ENCODE assay signal across 1 cellular context in the genomic region with DNA sequence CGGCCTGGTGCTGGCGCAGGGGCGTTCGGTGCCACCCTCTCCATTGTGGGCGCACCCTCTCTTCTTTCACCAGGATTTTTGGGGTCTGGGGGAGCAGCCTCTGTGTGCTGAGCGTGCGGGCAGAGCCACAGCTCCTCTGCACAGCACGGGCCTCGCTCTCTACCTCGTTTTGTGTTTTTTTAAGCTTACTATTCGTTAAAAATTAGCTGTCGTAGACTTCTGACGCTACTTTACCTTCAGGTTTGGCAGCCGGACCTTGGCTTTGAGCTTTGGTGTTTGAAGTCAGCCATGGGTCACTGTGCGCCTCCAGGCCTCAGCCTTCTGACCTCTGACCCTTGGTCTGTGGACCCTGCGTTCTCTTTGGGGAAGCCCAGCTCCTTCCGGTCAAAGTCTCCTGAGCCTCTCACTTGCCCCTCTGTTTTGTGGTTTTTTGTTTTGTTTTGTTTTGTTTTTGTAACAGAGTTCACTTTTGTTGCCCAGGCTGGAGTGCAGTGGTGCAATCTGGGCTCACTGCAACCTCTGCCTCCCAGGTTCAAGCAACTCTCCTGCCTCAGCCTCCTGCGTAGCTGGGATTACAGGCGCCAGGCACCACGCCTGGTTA.
TF ChIP-seq lines count a peak whose summit lies in the region.

No MANE protein-coding gene starts in this region.

TF ChIP-seq in HepG2, 621 proteins besides CTCF, POLR2A, EP300 and RAD21 (continued from another document and continues in another):
- TF ChIP-seq MXD1 (CRISPR knock-in tag; IDR thresholded peaks at IDR 0.05) (0 out of 2 replicates have a peak, but pooled peaks have one; percentile 46), ZSCAN22 (CRISPR knock-in tag; IDR thresholded peaks at IDR 0.05) (no peak), LBX2 (CRISPR knock-in tag; IDR thresholded peaks at IDR 0.05; ENCODE audit: borderline replicate concordance) (no peak), SNRNP70 (IDR thresholded peaks at IDR 0.05; ENCODE audit: low read depth, low read length) (no peak), NFE2L1 (CRISPR knock-in tag; IDR thresholded peaks at IDR 0.05; ENCODE audit: borderline replicate concordance) (no peak), ZNF547 (CRISPR knock-in tag; IDR thresholded peaks at IDR 0.05) (no peak), ZNF296 (CRISPR knock-in tag; conservative IDR thresholded peaks at IDR 0.05) (no peak), ATF6 (CRISPR knock-in tag; conservative IDR thresholded peaks at IDR 0.05) (no peak), FOXK2 (IDR thresholded peaks at IDR 0.05) (no peak), RFX3 (CRISPR knock-in tag; IDR thresholded peaks at IDR 0.05) (no peak), GABPB1 (CRISPR knock-in tag; IDR thresholded peaks at IDR 0.05) (peak; percentile 60; the same call in 1 of the 2 replicates), ZNF343 (CRISPR knock-in tag; IDR thresholded peaks at IDR 0.05) (no peak; the same call in 1 of the 2 replicates), HNRNPH1 (optimal IDR thresholded peaks at IDR 0.05; ENCODE audit: low read depth, low read length) (no peak), USF2 (IDR thresholded peaks at IDR 0.05; ENCODE audit: low read depth, low read length) (no peak), USF2 (CRISPR knock-in tag; IDR thresholded peaks at IDR 0.05; ENCODE audit: borderline replicate concordance) (no peak), ZNF609 (CRISPR knock-in tag; IDR thresholded peaks at IDR 0.05; ENCODE audit: borderline replicate concordance) (peak; percentile 86), MLLT10 (CRISPR knock-in tag; IDR thresholded peaks at IDR 0.05) (no peak), NPAS2 (CRISPR knock-in tag; IDR thresholded peaks at IDR 0.05; ENCODE audit: borderline replicate concordance) (no peak), KMT2B (CRISPR knock-in tag; IDR thresholded peaks at IDR 0.05) (no peak), PHF5A (CRISPR knock-in tag; IDR thresholded peaks at IDR 0.05; ENCODE audit: low read depth, unreplicated experiment) (peak; percentile 35), ZNF816 (CRISPR knock-in tag; IDR thresholded peaks at IDR 0.05; ENCODE audit: borderline replicate concordance) (no peak), ZNF20 (CRISPR knock-in tag; IDR thresholded peaks at IDR 0.05) (no peak), ZFP37 (CRISPR knock-in tag; IDR thresholded peaks at IDR 0.05; ENCODE audit: borderline replicate concordance) (no peak), MED13 (CRISPR knock-in tag; IDR thresholded peaks at IDR 0.05) (no peak), HOXA9 (CRISPR knock-in tag; IDR thresholded peaks at IDR 0.05; ENCODE audit: borderline replicate concordance) (no peak), NFKBIZ (CRISPR knock-in tag; IDR thresholded peaks at IDR 0.05) (peak; percentile 61; the same call in 1 of the 2 replicates), TMF1 (CRISPR knock-in tag; IDR thresholded peaks at IDR 0.05; ENCODE audit: low read depth) (no peak), ZBTB42 (CRISPR knock-in tag; IDR thresholded peaks at IDR 0.05) (no peak), THAP8 (CRISPR knock-in tag; IDR thresholded peaks at IDR 0.05; ENCODE audit: borderline replicate concordance) (no peak), RFXANK (CRISPR knock-in tag; IDR thresholded peaks at IDR 0.05) (no peak), NFIC (IDR thresholded peaks at IDR 0.05; ENCODE audit: low read length) (peak; percentile 45; the same call in 1 of the 2 replicates), ZSCAN12 (CRISPR knock-in tag; IDR thresholded peaks at IDR 0.05) (no peak), ZNF75D (CRISPR knock-in tag; IDR thresholded peaks at IDR 0.05; ENCODE audit: borderline replicate concordance) (no peak), MEIS2 (CRISPR knock-in tag; IDR thresholded peaks at IDR 0.05) (peak; percentile 86), SMAD3 (CRISPR knock-in tag; IDR thresholded peaks at IDR 0.05) (peak; percentile 93), ZMYM2 (CRISPR knock-in tag; IDR thresholded peaks at IDR 0.05) (peak; percentile 98), HCFC1 (IDR thresholded peaks at IDR 0.05; ENCODE audit: low read depth, low read length) (no peak), PHF21A (CRISPR knock-in tag; IDR thresholded peaks at IDR 0.05) (peak; percentile 84), TCF7 (IDR thresholded peaks at IDR 0.05; ENCODE audit: low read depth) (peak; percentile 84), GATAD1 (CRISPR knock-in tag; IDR thresholded peaks at IDR 0.05) (peak; percentile 36; the same call in 1 of the 2 replicates)
- TF ChIP-seq, protein P1, sequence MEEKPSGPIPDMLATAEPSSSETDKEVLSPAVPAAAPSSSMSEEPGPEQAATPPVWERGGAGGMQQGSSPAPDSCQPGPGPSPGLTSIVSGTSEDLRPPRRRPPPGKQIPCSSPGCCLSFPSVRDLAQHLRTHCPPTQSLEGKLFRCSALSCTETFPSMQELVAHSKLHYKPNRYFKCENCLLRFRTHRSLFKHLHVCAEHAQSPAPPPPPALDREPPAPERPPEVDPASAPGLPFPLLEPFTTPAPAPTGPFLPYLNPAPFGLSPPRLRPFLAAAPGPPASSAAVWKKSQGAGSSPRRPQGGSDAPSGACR (CRISPR knock-in tag; IDR thresholded peaks at IDR 0.05): peak; percentile 87; the same call in 1 of the 2 replicates
- TF ChIP-seq, protein P2, sequence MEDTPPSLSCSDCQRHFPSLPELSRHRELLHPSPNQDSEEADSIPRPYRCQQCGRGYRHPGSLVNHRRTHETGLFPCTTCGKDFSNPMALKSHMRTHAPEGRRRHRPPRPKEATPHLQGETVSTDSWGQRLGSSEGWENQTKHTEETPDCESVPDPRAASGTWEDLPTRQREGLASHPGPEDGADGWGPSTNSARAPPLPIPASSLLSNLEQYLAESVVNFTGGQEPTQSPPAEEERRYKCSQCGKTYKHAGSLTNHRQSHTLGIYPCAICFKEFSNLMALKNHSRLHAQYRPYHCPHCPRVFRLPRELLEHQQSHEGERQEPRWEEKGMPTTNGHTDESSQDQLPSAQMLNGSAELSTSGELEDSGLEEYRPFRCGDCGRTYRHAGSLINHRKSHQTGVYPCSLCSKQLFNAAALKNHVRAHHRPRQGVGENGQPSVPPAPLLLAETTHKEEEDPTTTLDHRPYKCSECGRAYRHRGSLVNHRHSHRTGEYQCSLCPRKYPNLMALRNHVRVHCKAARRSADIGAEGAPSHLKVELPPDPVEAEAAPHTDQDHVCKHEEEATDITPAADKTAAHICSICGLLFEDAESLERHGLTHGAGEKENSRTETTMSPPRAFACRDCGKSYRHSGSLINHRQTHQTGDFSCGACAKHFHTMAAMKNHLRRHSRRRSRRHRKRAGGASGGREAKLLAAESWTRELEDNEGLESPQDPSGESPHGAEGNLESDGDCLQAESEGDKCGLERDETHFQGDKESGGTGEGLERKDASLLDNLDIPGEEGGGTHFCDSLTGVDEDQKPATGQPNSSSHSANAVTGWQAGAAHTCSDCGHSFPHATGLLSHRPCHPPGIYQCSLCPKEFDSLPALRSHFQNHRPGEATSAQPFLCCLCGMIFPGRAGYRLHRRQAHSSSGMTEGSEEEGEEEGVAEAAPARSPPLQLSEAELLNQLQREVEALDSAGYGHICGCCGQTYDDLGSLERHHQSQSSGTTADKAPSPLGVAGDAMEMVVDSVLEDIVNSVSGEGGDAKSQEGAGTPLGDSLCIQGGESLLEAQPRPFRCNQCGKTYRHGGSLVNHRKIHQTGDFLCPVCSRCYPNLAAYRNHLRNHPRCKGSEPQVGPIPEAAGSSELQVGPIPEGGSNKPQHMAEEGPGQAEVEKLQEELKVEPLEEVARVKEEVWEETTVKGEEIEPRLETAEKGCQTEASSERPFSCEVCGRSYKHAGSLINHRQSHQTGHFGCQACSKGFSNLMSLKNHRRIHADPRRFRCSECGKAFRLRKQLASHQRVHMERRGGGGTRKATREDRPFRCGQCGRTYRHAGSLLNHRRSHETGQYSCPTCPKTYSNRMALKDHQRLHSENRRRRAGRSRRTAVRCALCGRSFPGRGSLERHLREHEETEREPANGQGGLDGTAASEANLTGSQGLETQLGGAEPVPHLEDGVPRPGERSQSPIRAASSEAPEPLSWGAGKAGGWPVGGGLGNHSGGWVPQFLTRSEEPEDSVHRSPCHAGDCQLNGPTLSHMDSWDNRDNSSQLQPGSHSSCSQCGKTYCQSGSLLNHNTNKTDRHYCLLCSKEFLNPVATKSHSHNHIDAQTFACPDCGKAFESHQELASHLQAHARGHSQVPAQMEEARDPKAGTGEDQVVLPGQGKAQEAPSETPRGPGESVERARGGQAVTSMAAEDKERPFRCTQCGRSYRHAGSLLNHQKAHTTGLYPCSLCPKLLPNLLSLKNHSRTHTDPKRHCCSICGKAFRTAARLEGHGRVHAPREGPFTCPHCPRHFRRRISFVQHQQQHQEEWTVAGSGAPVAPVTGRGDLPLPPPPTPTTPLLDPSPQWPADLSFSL (CRISPR knock-in tag; IDR thresholded peaks at IDR 0.05): no peak; the same call in 1 of the 2 replicates
- TF ChIP-seq, protein P3, sequence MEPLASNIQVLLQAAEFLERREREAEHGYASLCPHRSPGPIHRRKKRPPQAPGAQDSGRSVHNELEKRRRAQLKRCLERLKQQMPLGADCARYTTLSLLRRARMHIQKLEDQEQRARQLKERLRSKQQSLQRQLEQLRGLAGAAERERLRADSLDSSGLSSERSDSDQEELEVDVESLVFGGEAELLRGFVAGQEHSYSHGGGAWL (CRISPR knock-in tag; IDR thresholded peaks at IDR 0.05): 0 out of 2 replicates have a peak, but pooled peaks have one; percentile 41
